ENCODE assay signal across 1 cellular context in genomic region chr18:9615973-9616559, GRCh38.
TF ChIP-seq lines count a peak whose summit lies in the region.

No MANE protein-coding gene starts in this region.

TF ChIP-seq in HepG2, 621 proteins besides CTCF, POLR2A, EP300 and RAD21 (continued from another document):
- TF ChIP-seq MAFF (IDR thresholded peaks at IDR 0.05; ENCODE audit: low read depth, low read length) = peak; percentile 18; the same call in 1 of the 2 replicates
- no peak for TF ChIP-seq MTA3 (CRISPR knock-in tag; IDR thresholded peaks at IDR 0.05)
- no peak for TF ChIP-seq GLMP (CRISPR knock-in tag; IDR thresholded peaks at IDR 0.05; ENCODE audit: borderline replicate concordance)
- TF ChIP-seq ZFP82 (CRISPR knock-in tag; IDR thresholded peaks at IDR 0.05; ENCODE audit: borderline replicate concordance) = 0 out of 2 replicates have a peak, but pooled peaks have one; percentile 49
- no peak for TF ChIP-seq NFE2 (CRISPR knock-in tag; IDR thresholded peaks at IDR 0.05)
- TF ChIP-seq STAT5B (CRISPR knock-in tag; IDR thresholded peaks at IDR 0.05) = no peak
TF ChIP-seq in HepG2: peak in this region for 4.
